ENCODE assay signal across 16 cellular contexts in genomic region chr15:34701536-34701935, GRCh38. TPM values are rescaled to one million over a fixed set of nuclear protein-coding genes. Genes with fewer than 3 reads are reported as not detected.
"Had no signal": no experiment of that assay in that cellular context is flagged by ENCODE, and none has a peak within 500 bp of the region (broad histone marks: within the 10 kb centered on the region; RNA-seq: fewer than 3 reads in every experiment).

No MANE protein-coding gene starts in this region.

- H3K27ac Mint-ChIP-seq: activated naive CD8-positive, alpha-beta T cell; activated T-cell treated with anti-CD3 and anti-CD28 coated beads, Interleukin-2, amount 50 U/mL, for 24 hours; memory B cell; T-helper 17 cell had no signal

- H3K36me3 Mint-ChIP-seq: activated naive CD8-positive, alpha-beta T cell; memory B cell had no signal

- DNase-seq: activated CD4-positive, CD25-positive, alpha-beta regulatory T cell; activated gamma-delta T cell; activated T-cell treated with anti-CD3 and anti-CD28 coated beads, Interleukin-2, amount 50 U/mL, for 24 hours; esophagus squamous epithelium; foreskin melanocyte; heart right ventricle; left lung; stomach; T-helper 17 cell had no signal

- ATAC-seq: heart right ventricle, left lung, T-helper 17 cell had no signal

- H3K27me3 ChIP-seq: heart right ventricle, left lung, stomach had no signal

- H3K79me2 ChIP-seq: parathyroid adenoma had no signal

- H2AFZ ChIP-seq: parathyroid adenoma had no signal

- H3K4me3 ChIP-seq: esophagus squamous epithelium, heart right ventricle, left lung, skin epidermis, stomach, thoracic aorta had no signal

- H3K9me3 Mint-ChIP-seq: activated T-cell treated with anti-CD3 and anti-CD28 coated beads, Interleukin-2, amount 50 U/mL, for 24 hours; memory B cell had no signal

- H3K4me3 Mint-ChIP-seq: activated naive CD8-positive, alpha-beta T cell; activated T-cell treated with anti-CD3 and anti-CD28 coated beads, Interleukin-2, amount 50 U/mL, for 24 hours; memory B cell; T-helper 17 cell had no signal

- H3K4me1 ChIP-seq: esophagus squamous epithelium, heart right ventricle, left lung, parathyroid adenoma, stomach had no signal

- H3K9me3 ChIP-seq: esophagus squamous epithelium, heart right ventricle, left lung, stomach, thoracic aorta had no signal

- H3K4me1 Mint-ChIP-seq: memory B cell, T-helper 17 cell had no signal

- H3K36me3 ChIP-seq: esophagus squamous epithelium, heart right ventricle, left lung, stomach, thoracic aorta had no signal

- H3K9ac ChIP-seq: parathyroid adenoma had no signal

- H3K27ac ChIP-seq: esophagus squamous epithelium, heart right ventricle, left lung, parathyroid adenoma, skin epidermis, stomach, thoracic aorta had no signal

RNA-seq across cellular contexts. Expression of gene GJD2, which starts 53.3 kb away (rescaled TPM):
- total RNA-seq: esophagus squamous epithelium, left lung, renal cortical epithelial cell, T-helper 17 cell, thoracic aorta, ureter had no signal
